21 cellular contexts compared by ENCODE assay signal in genomic region chr1:168499094-168500049, GRCh38. TPM values are rescaled to one million over a fixed set of nuclear protein-coding genes. Genes with fewer than 3 reads are reported as not detected.
DNase-seq lines count a peak whose midpoint lies in the region; ATAC-seq and TF ChIP-seq lines count a peak whose summit lies in the region.
"Had no signal": no experiment of that assay in that cellular context is flagged by ENCODE, and none has a peak within 500 bp of the region (broad histone marks: within the 10 kb centered on the region; RNA-seq: fewer than 3 reads in every experiment).

No MANE protein-coding gene starts in this region.

- no peaks in the 10 kb centered on the region for H3K9me3 ChIP-seq in breast epithelium
- no peaks in the 10 kb centered on the region for H3K9me3 ChIP-seq in T-helper 17 cell (ENCODE audit: control insufficient read depth, low read length, poor library complexity, severe bottlenecking)
- H3K9me3 ChIP-seq: esophagus squamous epithelium, left lung, right lobe of liver had no signal

- H3K27me3 Mint-ChIP-seq in MCF 10A (ENCODE audit: insufficient read depth, unreplicated experiment) (no peaks in the 10 kb centered on the region), T-helper 17 cell (no peaks in the 10 kb centered on the region), type B pancreatic cell (no peaks in the 10 kb centered on the region)
- H3K27me3 Mint-ChIP-seq: CD4-positive, alpha-beta memory T cell; natural killer cell treated with Interleukin-12 subunit alpha and Interleukin-12 subunit beta and Interleukin-15 and Interleukin-18, amount 100 ng/mL, for 72 hours had no signal

- H3K27ac ChIP-seq in breast epithelium: no peak overlapping the region
- H3K27ac ChIP-seq: coronary artery, esophagus squamous epithelium, right lobe of liver had no signal

- POLR2A ChIA-PET in MCF 10A (lab: Yijun Ruan, JAX): no interaction called here

- peak; percentile 54 for DNase-seq in MCF 10A (ENCODE audit: unreplicated experiment)
- DNase-seq in breast epithelium (ENCODE audit: low spot score in 2 of 2): no peak
- no peak for DNase-seq in T-helper 17 cell
- peak; percentile 63 for DNase-seq in fibroblast of villous mesenchyme (ENCODE audit: low read depth)
- no peak for DNase-seq in type B pancreatic cell (ENCODE audit: extremely low spot score, unreplicated experiment)
- no peak for DNase-seq in kidney tubule cell (ENCODE audit: low spot score)
- no peak for DNase-seq in NCI-H187 treated with DMSO at 0.1 percent for 48 hours (lab: John Stamatoyannopoulos, UW)
- DNase-seq: activated CD4-positive, alpha-beta T cell treated with anti-CD3 and anti-CD28 coated beads for 48 hours; activated T-cell treated with anti-CD3 and anti-CD28 coated beads, Interleukin-2, amount 50 U/mL, for 72 hours; amniotic stem cell; CD4-positive, alpha-beta memory T cell; esophagus squamous epithelium; hippocampal formation; left lung; right lobe of liver; stimulated activated CD4-positive, alpha-beta T cell treated with anti-CD3 and anti-CD28 coated beads, Interleukin-4, amount 100 ng/mL, for 24 hours had no signal

- H3K4me1 ChIP-seq in breast epithelium: no peaks in the 10 kb centered on the region

- ATAC-seq in T-helper 17 cell (no peak), HG03457 (IDR thresholded peaks at IDR 0.05; ENCODE audit: unreplicated experiment) (no peak)
- ATAC-seq: activated T-cell treated with anti-CD3 and anti-CD28 coated beads, Interleukin-2, amount 50 U/mL, for 72 hours; natural killer cell treated with Interleukin-12 subunit alpha and Interleukin-12 subunit beta and Interleukin-15 and Interleukin-18, amount 100 ng/mL, for 72 hours; right lobe of liver had no signal

- H3K9me3 Mint-ChIP-seq in MCF 10A (ENCODE audit: unreplicated experiment) (no peaks in the 10 kb centered on the region), type B pancreatic cell (no peaks in the 10 kb centered on the region)
- H3K9me3 Mint-ChIP-seq: CD4-positive, alpha-beta memory T cell had no signal

- no peak overlapping the region for H3K4me3 ChIP-seq in breast epithelium
- H3K4me3 ChIP-seq in fibroblast of villous mesenchyme (ENCODE audit: low read depth, low read length): no peak overlapping the region
- H3K4me3 ChIP-seq: coronary artery, esophagus squamous epithelium, left lung, right lobe of liver had no signal

- intact Hi-C loops in MCF 10A (cut with micrococcal nuclease): loop anchor here (5.0 kb wide), 1 partner anchor 32 kb away; no protein-coding TSS in a partner anchor
- intact Hi-C loops in breast epithelium (cut with DNase I; ENCODE audit: low total_unique reads): no loop called here

- H3K4me1 Mint-ChIP-seq in MCF 10A (ENCODE audit: insufficient read depth, unreplicated experiment): peaks cover 24% of the 10 kb centered on the region
- H3K4me1 Mint-ChIP-seq in T-helper 17 cell: peaks cover 12% of the 10 kb centered on the region
- H3K4me1 Mint-ChIP-seq in type B pancreatic cell (ENCODE audit: unreplicated experiment): peaks cover 21% of the 10 kb centered on the region

- H3K27ac Mint-ChIP-seq in MCF 10A (ENCODE audit: low read depth, unreplicated experiment) (no peak overlapping the region), T-helper 17 cell (no peak overlapping the region), type B pancreatic cell (peak overlapping the region; percentile 54)
- H3K27ac Mint-ChIP-seq: activated T-cell treated with anti-CD3 and anti-CD28 coated beads, Interleukin-2, amount 50 U/mL, for 72 hours; CD4-positive, alpha-beta memory T cell; natural killer cell treated with Interleukin-12 subunit alpha and Interleukin-12 subunit beta and Interleukin-15 and Interleukin-18, amount 100 ng/mL, for 72 hours; T-helper 1 cell treated with Interleukin-12 subunit alpha and Interleukin-12 subunit beta and Interleukin-4 antibody, amounts not matched to agents 30 μg/mL and 1 μg/mL, for 36 hours had no signal

- H3K36me3 ChIP-seq in breast epithelium: no peaks in the 10 kb centered on the region
- H3K36me3 ChIP-seq: esophagus squamous epithelium, left lung, right lobe of liver had no signal

- TF ChIP-seq CTCF in MCF 10A (IDR thresholded peaks at IDR 0.05; ENCODE audit: unreplicated experiment) (no peak), breast epithelium (IDR thresholded peaks at IDR 0.05) (no peak), fibroblast of villous mesenchyme (IDR thresholded peaks at IDR 0.05; ENCODE audit: insufficient read depth, low read depth, low read length) (no peak), type B pancreatic cell (conservative IDR thresholded peaks at IDR 0.05) (no peak)

- no peak overlapping the region for H3K4me3 Mint-ChIP-seq in MCF 10A (ENCODE audit: unreplicated experiment)
- H3K4me3 Mint-ChIP-seq in T-helper 17 cell: peak overlapping the region; percentile 7
- peak overlapping the region; percentile 7 for H3K4me3 Mint-ChIP-seq in type B pancreatic cell
- H3K4me3 Mint-ChIP-seq: activated T-cell treated with anti-CD3 and anti-CD28 coated beads, Interleukin-2, amount 50 U/mL, for 72 hours; natural killer cell treated with Interleukin-12 subunit alpha and Interleukin-12 subunit beta and Interleukin-15 and Interleukin-18, amount 100 ng/mL, for 72 hours; T-helper 1 cell treated with Interleukin-12 subunit alpha and Interleukin-12 subunit beta and Interleukin-4 antibody, amounts not matched to agents 30 μg/mL and 1 μg/mL, for 36 hours had no signal

- no peaks in the 10 kb centered on the region for H3K36me3 Mint-ChIP-seq in MCF 10A (ENCODE audit: insufficient read depth, unreplicated experiment)
- H3K36me3 Mint-ChIP-seq in T-helper 17 cell (ENCODE audit: low read depth): no peaks in the 10 kb centered on the region
- H3K36me3 Mint-ChIP-seq in type B pancreatic cell: no peaks in the 10 kb centered on the region
- H3K36me3 Mint-ChIP-seq: CD4-positive, alpha-beta memory T cell had no signal

- TF ChIP-seq POLR2A in breast epithelium (IDR thresholded peaks at IDR 0.05): no peak

- no peaks in the 10 kb centered on the region for H3K27me3 ChIP-seq in breast epithelium
- H3K27me3 ChIP-seq: esophagus squamous epithelium, left lung, right lobe of liver had no signal

- CTCF ChIA-PET in MCF 10A (lab: Yijun Ruan, JAX): no interaction called here

- BruUV-seq in MCF 10A (replicated peaks; lab: Mats Ljungman, UMichigan): no TSS peak

RNA-seq across cellular contexts. Expression of gene XCL2, which starts 44.4 kb away (rescaled TPM):
- not detected in 2 replicates for total RNA-seq in MCF 10A (2022)
- 1 to 10 TPM in 1 of 3 donors, not detected in 2; 1.9 TPM for total RNA-seq in breast epithelium
- total RNA-seq in T-helper 17 cell: not detected
- not detected in 2 replicates for total RNA-seq in fibroblast of villous mesenchyme
- not detected in 2 replicates for total RNA-seq in type B pancreatic cell (ENCODE audit: low replicate concordance)
- total RNA-seq: CD4-positive, alpha-beta memory T cell; NCI-H460 had no signal

Comparison
In these comparisons a context has a peak if more than half of its experiments do, and no peak if none do; other contexts are left out.
1. DNase-seq: peak in MCF 10A (single experiment) and fibroblast of villous mesenchyme (single experiment); none in breast epithelium (0 of 2), T-helper 17 cell (0 of 3), type B pancreatic cell (single experiment), kidney tubule cell (single experiment) and NCI-H187 treated with DMSO at 0.1 percent for 48 hours (single experiment).